In the genomic region with DNA sequence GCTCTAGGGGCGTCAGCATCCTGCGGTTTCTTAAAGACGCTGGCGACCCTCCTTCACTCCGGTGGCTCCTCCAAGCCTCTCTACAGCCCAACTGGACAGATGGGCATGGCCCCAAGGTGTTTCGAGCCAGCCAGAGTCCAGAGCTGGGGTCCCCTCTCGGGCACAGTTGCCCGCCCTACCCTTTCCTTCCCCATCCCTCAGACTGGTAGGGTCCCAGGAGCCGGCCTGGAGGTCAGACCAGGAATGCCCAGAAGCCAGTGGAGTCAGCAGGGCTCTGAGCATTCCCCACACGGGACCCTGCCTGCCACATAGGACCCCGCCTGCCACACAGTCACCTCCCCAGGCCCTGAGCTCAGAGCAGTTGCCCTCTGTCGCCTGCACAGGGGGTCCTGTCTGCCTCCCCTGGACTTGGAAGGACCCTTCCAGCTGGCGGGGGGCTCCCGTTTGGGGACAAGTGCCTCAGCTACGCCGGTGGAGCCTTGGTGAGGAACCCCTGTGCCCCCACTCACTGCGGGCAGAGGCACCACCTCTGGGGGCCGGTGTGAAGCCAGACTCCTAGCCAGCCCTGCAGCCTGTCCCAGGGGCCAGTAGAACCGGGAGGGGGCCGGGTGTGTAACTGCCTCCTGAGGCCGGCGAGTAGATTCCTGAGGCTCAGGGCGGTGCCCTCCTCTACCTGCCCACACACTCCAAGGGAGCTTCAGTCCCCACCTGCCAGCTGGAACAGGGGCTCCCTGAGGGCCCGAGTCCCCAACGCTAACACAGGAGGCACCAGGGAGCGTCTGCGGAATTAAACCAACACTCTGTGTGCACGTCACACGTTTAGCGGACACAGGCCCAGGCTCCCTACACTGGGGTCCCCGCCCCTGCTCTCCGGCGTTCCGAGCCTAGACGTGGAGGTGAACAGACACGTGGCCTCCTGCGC, we compare ENCODE assay signal across 1 cellular context.
A peak's percentile ranks its signal among the peaks of the same experiment; 100 is the strongest.
TF ChIP-seq lines count a peak whose summit lies in the region.

No MANE protein-coding gene starts in this region.

TF ChIP-seq in HepG2, 621 proteins besides CTCF, POLR2A, EP300 and RAD21 (continues in another document):
- TF ChIP-seq SNRNP70 (IDR thresholded peaks at IDR 0.05; ENCODE audit: low read depth, low read length) (no peak), PAWR (CRISPR knock-in tag; IDR thresholded peaks at IDR 0.05; ENCODE audit: borderline replicate concordance) (0 out of 2 replicates have a peak, but pooled peaks have one; percentile 51), ZBTB7B (CRISPR knock-in tag; IDR thresholded peaks at IDR 0.05) (0 out of 2 replicates have a peak, but pooled peaks have one; percentile 9), PHF8 (CRISPR knock-in tag; IDR thresholded peaks at IDR 0.05) (peak; percentile 33; the same call in 1 of the 2 replicates), CEBPG (CRISPR knock-in tag; IDR thresholded peaks at IDR 0.05) (0 out of 2 replicates have a peak, but pooled peaks have one; percentile 23), MIER2 (CRISPR knock-in tag; IDR thresholded peaks at IDR 0.05) (no peak), ZSCAN21 (CRISPR knock-in tag; IDR thresholded peaks at IDR 0.05; ENCODE audit: borderline replicate concordance) (peak; percentile 65; the same call in 1 of the 2 replicates), ATF7-NPFF (CRISPR knock-in tag; IDR thresholded peaks at IDR 0.05; ENCODE audit: low read depth) (no peak), ZFY (CRISPR knock-in tag; IDR thresholded peaks at IDR 0.05) (peak; percentile 48; the same call in 1 of the 2 replicates), ZC3H13 (CRISPR knock-in tag; IDR thresholded peaks at IDR 0.05) (no peak), ZNF777 (CRISPR knock-in tag; IDR thresholded peaks at IDR 0.05) (peak; percentile 49; the same call in 1 of the 2 replicates), NR2F6 (IDR thresholded peaks at IDR 0.05) (no peak), NR2F6 (CRISPR knock-in tag; IDR thresholded peaks at IDR 0.05) (0 out of 2 replicates have a peak, but pooled peaks have one; percentile 4), BRD4 (CRISPR knock-in tag; IDR thresholded peaks at IDR 0.05) (no peak), HDAC2 (CRISPR knock-in tag; IDR thresholded peaks at IDR 0.05) (0 out of 2 replicates have a peak, but pooled peaks have one; percentile 0), NBN (conservative IDR thresholded peaks at IDR 0.05) (no peak), YEATS4 (CRISPR knock-in tag; IDR thresholded peaks at IDR 0.05; ENCODE audit: borderline replicate concordance) (0 out of 2 replicates have a peak, but pooled peaks have one; percentile 18), ELF1 (CRISPR knock-in tag; IDR thresholded peaks at IDR 0.05) (no peak), ZEB1 (IDR thresholded peaks at IDR 0.05; ENCODE audit: insufficient replicate concordance, low read depth) (no peak), ZNF260 (CRISPR knock-in tag; IDR thresholded peaks at IDR 0.05; ENCODE audit: borderline replicate concordance, low read depth) (no peak), DMAP1 (CRISPR knock-in tag; IDR thresholded peaks at IDR 0.05) (0 out of 2 replicates have a peak, but pooled peaks have one; percentile 46), MEIS1 (CRISPR knock-in tag; IDR thresholded peaks at IDR 0.05; ENCODE audit: borderline replicate concordance) (0 out of 2 replicates have a peak, but pooled peaks have one; percentile 13), TBX2 (CRISPR knock-in tag; IDR thresholded peaks at IDR 0.05; ENCODE audit: borderline replicate concordance) (no peak), GTF3A (CRISPR knock-in tag; conservative IDR thresholded peaks at IDR 0.05) (peak; percentile 42; the same call in 1 of the 2 replicates), KLF6 (CRISPR knock-in tag; IDR thresholded peaks at IDR 0.05) (0 out of 2 replicates have a peak, but pooled peaks have one; percentile 31), AHR (CRISPR knock-in tag; IDR thresholded peaks at IDR 0.05) (0 out of 2 replicates have a peak, but pooled peaks have one; percentile 8), ZNF749 (CRISPR knock-in tag; IDR thresholded peaks at IDR 0.05; ENCODE audit: borderline replicate concordance) (peak; percentile 61; the same call in 1 of the 2 replicates), TEAD3 (CRISPR knock-in tag; optimal IDR thresholded peaks at IDR 0.05; ENCODE audit: borderline replicate concordance) (peak; percentile 6), ZSCAN25 (CRISPR knock-in tag; IDR thresholded peaks at IDR 0.05) (no peak), SIN3A (IDR thresholded peaks at IDR 0.05; ENCODE audit: borderline replicate concordance, low read depth, low read length) (no peak), NCOA5 (CRISPR knock-in tag; IDR thresholded peaks at IDR 0.05) (no peak)
- TF ChIP-seq, protein P1, sequence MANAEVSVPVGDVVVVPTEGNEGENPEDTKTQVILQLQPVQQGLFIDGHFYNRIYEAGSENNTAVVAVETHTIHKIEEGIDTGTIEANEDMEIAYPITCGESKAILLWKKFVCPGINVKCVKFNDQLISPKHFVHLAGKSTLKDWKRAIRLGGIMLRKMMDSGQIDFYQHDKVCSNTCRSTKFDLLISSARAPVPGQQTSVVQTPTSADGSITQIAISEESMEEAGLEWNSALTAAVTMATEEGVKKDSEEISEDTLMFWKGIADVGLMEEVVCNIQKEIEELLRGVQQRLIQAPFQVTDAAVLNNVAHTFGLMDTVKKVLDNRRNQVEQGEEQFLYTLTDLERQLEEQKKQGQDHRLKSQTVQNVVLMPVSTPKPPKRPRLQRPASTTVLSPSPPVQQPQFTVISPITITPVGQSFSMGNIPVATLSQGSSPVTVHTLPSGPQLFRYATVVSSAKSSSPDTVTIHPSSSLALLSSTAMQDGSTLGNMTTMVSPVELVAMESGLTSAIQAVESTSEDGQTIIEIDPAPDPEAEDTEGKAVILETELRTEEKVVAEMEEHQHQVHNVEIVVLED (CRISPR knock-in tag; IDR thresholded peaks at IDR 0.05; ENCODE audit: borderline replicate concordance), result no peak
- TF ChIP-seq, protein P2, sequence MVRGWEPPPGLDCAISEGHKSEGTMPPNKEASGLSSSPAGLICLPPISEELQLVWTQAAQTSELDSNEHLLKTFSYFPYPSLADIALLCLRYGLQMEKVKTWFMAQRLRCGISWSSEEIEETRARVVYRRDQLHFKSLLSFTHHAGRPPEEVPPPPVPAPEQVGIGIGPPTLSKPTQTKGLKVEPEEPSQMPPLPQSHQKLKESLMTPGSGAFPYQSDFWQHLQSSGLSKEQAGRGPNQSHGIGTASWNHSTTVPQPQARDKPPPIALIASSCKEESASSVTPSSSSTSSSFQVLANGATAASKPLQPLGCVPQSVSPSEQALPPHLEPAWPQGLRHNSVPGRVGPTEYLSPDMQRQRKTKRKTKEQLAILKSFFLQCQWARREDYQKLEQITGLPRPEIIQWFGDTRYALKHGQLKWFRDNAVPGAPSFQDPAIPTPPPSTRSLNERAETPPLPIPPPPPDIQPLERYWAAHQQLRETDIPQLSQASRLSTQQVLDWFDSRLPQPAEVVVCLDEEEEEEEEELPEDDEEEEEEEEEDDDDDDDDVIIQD (CRISPR knock-in tag; IDR thresholded peaks at IDR 0.05; ENCODE audit: low read depth), result no peak
- TF ChIP-seq, protein P3, sequence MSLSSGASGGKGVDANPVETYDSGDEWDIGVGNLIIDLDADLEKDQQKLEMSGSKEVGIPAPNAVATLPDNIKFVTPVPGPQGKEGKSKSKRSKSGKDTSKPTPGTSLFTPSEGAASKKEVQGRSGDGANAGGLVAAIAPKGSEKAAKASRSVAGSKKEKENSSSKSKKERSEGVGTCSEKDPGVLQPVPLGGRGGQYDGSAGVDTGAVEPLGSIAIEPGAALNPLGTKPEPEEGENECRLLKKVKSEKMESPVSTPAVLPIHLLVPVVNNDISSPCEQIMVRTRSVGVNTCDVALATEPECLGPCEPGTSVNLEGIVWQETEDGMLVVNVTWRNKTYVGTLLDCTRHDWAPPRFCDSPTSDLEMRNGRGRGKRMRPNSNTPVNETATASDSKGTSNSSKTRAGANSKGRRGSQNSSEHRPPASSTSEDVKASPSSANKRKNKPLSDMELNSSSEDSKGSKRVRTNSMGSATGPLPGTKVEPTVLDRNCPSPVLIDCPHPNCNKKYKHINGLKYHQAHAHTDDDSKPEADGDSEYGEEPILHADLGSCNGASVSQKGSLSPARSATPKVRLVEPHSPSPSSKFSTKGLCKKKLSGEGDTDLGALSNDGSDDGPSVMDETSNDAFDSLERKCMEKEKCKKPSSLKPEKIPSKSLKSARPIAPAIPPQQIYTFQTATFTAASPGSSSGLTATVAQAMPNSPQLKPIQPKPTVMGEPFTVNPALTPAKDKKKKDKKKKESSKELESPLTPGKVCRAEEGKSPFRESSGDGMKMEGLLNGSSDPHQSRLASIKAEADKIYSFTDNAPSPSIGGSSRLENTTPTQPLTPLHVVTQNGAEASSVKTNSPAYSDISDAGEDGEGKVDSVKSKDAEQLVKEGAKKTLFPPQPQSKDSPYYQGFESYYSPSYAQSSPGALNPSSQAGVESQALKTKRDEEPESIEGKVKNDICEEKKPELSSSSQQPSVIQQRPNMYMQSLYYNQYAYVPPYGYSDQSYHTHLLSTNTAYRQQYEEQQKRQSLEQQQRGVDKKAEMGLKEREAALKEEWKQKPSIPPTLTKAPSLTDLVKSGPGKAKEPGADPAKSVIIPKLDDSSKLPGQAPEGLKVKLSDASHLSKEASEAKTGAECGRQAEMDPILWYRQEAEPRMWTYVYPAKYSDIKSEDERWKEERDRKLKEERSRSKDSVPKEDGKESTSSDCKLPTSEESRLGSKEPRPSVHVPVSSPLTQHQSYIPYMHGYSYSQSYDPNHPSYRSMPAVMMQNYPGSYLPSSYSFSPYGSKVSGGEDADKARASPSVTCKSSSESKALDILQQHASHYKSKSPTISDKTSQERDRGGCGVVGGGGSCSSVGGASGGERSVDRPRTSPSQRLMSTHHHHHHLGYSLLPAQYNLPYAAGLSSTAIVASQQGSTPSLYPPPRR (CRISPR knock-in tag; IDR thresholded peaks at IDR 0.05; ENCODE audit: borderline replicate concordance), result no peak
- TF ChIP-seq, protein P4, sequence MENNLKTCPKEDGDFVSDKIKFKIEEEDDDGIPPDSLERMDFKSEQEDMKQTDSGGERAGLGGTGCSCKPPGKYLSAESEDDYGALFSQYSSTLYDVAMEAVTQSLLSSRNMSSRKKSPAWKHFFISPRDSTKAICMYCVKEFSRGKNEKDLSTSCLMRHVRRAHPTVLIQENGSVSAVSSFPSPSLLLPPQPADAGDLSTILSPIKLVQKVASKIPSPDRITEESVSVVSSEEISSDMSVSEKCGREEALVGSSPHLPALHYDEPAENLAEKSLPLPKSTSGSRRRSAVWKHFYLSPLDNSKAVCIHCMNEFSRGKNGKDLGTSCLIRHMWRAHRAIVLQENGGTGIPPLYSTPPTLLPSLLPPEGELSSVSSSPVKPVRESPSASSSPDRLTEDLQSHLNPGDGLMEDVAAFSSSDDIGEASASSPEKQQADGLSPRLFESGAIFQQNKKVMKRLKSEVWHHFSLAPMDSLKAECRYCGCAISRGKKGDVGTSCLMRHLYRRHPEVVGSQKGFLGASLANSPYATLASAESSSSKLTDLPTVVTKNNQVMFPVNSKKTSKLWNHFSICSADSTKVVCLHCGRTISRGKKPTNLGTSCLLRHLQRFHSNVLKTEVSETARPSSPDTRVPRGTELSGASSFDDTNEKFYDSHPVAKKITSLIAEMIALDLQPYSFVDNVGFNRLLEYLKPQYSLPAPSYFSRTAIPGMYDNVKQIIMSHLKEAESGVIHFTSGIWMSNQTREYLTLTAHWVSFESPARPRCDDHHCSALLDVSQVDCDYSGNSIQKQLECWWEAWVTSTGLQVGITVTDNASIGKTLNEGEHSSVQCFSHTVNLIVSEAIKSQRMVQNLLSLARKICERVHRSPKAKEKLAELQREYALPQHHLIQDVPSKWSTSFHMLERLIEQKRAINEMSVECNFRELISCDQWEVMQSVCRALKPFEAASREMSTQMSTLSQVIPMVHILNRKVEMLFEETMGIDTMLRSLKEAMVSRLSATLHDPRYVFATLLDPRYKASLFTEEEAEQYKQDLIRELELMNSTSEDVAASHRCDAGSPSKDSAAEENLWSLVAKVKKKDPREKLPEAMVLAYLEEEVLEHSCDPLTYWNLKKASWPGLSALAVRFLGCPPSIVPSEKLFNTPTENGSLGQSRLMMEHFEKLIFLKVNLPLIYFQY (CRISPR knock-in tag; IDR thresholded peaks at IDR 0.05; ENCODE audit: borderline replicate concordance), result no peak
- TF ChIP-seq, protein P5, sequence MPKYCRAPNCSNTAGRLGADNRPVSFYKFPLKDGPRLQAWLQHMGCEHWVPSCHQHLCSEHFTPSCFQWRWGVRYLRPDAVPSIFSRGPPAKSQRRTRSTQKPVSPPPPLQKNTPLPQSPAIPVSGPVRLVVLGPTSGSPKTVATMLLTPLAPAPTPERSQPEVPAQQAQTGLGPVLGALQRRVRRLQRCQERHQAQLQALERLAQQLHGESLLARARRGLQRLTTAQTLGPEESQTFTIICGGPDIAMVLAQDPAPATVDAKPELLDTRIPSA (CRISPR knock-in tag; IDR thresholded peaks at IDR 0.05; ENCODE audit: borderline replicate concordance), result no peak
- TF ChIP-seq, protein P6, sequence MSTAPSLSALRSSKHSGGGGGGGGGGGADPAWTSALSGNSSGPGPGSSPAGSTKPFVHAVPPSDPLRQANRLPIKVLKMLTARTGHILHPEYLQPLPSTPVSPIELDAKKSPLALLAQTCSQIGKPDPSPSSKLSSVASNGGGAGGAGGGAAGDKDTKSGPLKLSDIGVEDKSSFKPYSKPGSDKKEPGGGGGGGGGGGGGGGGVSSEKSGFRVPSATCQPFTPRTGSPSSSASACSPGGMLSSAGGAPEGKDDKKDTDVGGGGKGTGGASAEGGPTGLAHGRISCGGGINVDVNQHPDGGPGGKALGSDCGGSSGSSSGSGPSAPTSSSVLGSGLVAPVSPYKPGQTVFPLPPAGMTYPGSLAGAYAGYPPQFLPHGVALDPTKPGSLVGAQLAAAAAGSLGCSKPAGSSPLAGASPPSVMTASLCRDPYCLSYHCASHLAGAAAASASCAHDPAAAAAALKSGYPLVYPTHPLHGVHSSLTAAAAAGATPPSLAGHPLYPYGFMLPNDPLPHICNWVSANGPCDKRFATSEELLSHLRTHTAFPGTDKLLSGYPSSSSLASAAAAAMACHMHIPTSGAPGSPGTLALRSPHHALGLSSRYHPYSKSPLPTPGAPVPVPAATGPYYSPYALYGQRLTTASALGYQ (CRISPR knock-in tag; IDR thresholded peaks at IDR 0.05), result no peak
- TF ChIP-seq, protein P7, sequence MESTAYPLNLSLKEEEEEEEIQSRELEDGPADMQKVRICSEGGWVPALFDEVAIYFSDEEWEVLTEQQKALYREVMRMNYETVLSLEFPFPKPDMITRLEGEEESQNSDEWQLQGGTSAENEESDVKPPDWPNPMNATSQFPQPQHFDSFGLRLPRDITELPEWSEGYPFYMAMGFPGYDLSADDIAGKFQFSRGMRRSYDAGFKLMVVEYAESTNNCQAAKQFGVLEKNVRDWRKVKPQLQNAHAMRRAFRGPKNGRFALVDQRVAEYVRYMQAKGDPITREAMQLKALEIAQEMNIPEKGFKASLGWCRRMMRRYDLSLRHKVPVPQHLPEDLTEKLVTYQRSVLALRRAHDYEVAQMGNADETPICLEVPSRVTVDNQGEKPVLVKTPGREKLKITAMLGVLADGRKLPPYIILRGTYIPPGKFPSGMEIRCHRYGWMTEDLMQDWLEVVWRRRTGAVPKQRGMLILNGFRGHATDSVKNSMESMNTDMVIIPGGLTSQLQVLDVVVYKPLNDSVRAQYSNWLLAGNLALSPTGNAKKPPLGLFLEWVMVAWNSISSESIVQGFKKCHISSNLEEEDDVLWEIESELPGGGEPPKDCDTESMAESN (CRISPR knock-in tag; conservative IDR thresholded peaks at IDR 0.05), result no peak
